In genomic region chr10:17616403-17617030, GRCh38 we compare ENCODE assay signal across 8 cellular contexts. TPM values are rescaled to one million over a fixed set of nuclear protein-coding genes. Genes with fewer than 3 reads are reported as not detected.
DNase-seq lines count a peak whose midpoint lies in the region; ATAC-seq and TF ChIP-seq lines count a peak whose summit lies in the region.

No MANE protein-coding gene starts in this region.

- intact Hi-C loops in Right ventricle myocardium inferior (cut with DNase I): loop anchor here (1.0 to 10.0 kb wide), 2 partner anchors 119 to 618 kb away; no protein-coding TSS in a partner anchor

- peak overlapping the region; percentile 69 for H3K4me3 ChIP-seq in AG09309 (ENCODE audit: control insufficient read depth, low read depth, low read length)

- H3K36me3 Mint-ChIP-seq in activated naive CD8-positive, alpha-beta T cell treated with anti-CD3 and anti-CD28 coated beads for 36 hours: no peaks in the 10 kb centered on the region
- H3K36me3 Mint-ChIP-seq in osteocyte (ENCODE audit: unreplicated experiment): no peaks in the 10 kb centered on the region

- ATAC-seq in GM18870 (IDR thresholded peaks at IDR 0.05; ENCODE audit: unreplicated experiment): peak; percentile 35
- peak; percentile 41 for ATAC-seq in HG03095 (IDR thresholded peaks at IDR 0.05; ENCODE audit: unreplicated experiment)
- ATAC-seq in Right ventricle myocardium inferior: peak; percentile 93

- no peaks in the 10 kb centered on the region for H3K9me3 Mint-ChIP-seq in activated naive CD8-positive, alpha-beta T cell treated with anti-CD3 and anti-CD28 coated beads for 36 hours
- no peaks in the 10 kb centered on the region for H3K9me3 Mint-ChIP-seq in osteocyte (ENCODE audit: unreplicated experiment)

- TF ChIP-seq CTCF in AG09309 (IDR thresholded peaks at IDR 0.05; ENCODE audit: control insufficient read depth, insufficient read depth, low read depth, low read length, missing control alignments) (no peak), osteocyte (IDR thresholded peaks at IDR 0.05) (no peak)

- peak overlapping the region; percentile 48 for H3K4me3 Mint-ChIP-seq in activated naive CD8-positive, alpha-beta T cell treated with anti-CD3 and anti-CD28 coated beads for 36 hours
- peak overlapping the region; percentile 70 for H3K4me3 Mint-ChIP-seq in osteocyte (ENCODE audit: unreplicated experiment)

- DNase-seq in AG09309 (ENCODE audit: low read depth): no peak
- DNase-seq in RKO (ENCODE audit: low spot score): peak; percentile 80
- DNase-seq in activated naive CD8-positive, alpha-beta T cell treated with anti-CD3 and anti-CD28 coated beads for 36 hours: no peak
- DNase-seq in Right ventricle myocardium inferior (ENCODE audit: missing footprints): peak; percentile 94
- peak; percentile 88 for DNase-seq in osteocyte (ENCODE audit: extremely low spot score, unreplicated experiment)
- DNase-seq in NCI-H446 treated with DMSO at 0.1 percent for 48 hours (lab: John Stamatoyannopoulos, UW): no peak

- H3K27ac Mint-ChIP-seq in activated naive CD8-positive, alpha-beta T cell treated with anti-CD3 and anti-CD28 coated beads for 36 hours: no peak overlapping the region
- peak overlapping the region; percentile 57 for H3K27ac Mint-ChIP-seq in osteocyte (ENCODE audit: unreplicated experiment)

- peaks cover 3% of the 10 kb centered on the region for H3K4me1 Mint-ChIP-seq in activated naive CD8-positive, alpha-beta T cell treated with anti-CD3 and anti-CD28 coated beads for 36 hours
- peaks cover 16% of the 10 kb centered on the region for H3K4me1 Mint-ChIP-seq in osteocyte (ENCODE audit: unreplicated experiment)

- H3K27me3 Mint-ChIP-seq in activated naive CD8-positive, alpha-beta T cell treated with anti-CD3 and anti-CD28 coated beads for 36 hours: peaks cover 29% of the 10 kb centered on the region
- no peaks in the 10 kb centered on the region for H3K27me3 Mint-ChIP-seq in osteocyte (ENCODE audit: unreplicated experiment)

RNA-seq across cellular contexts. Expression of gene HACD1, which starts 0.7 kb away (rescaled TPM):
- 1 to 10 TPM; 3.5 TPM for total RNA-seq in activated naive CD8-positive, alpha-beta T cell treated with anti-CD3 and anti-CD28 coated beads for 36 hours
- 157 TPM for total RNA-seq in Right ventricle myocardium inferior
- total RNA-seq in osteocyte: 25.1 and 28.6 TPM in 2 replicates

RNA-seq across cellular contexts. Expression of gene STAM, which starts 27.4 kb away (rescaled TPM):
- total RNA-seq in activated naive CD8-positive, alpha-beta T cell treated with anti-CD3 and anti-CD28 coated beads for 36 hours: 10 to 100 TPM; 21.6 to 22.7 TPM
- total RNA-seq in Right ventricle myocardium inferior: 19.4 TPM
- total RNA-seq in osteocyte: 26.6 and 32.0 TPM in 2 replicates

Comparison
In these comparisons a context has a peak if more than half of its experiments do, and no peak if none do; other contexts are left out.
1. DNase-seq: peak in RKO (single experiment), Right ventricle myocardium inferior (single experiment) and osteocyte (single experiment); none in AG09309 (single experiment), activated naive CD8-positive, alpha-beta T cell treated with anti-CD3 and anti-CD28 coated beads for 36 hours (single experiment) and NCI-H446 treated with DMSO at 0.1 percent for 48 hours (single experiment).
2. ATAC-seq: peak in every context shown above with its lines; median percentile 93 in Right ventricle myocardium inferior; 41 in HG03095; 35 in GM18870.